Comparison of ENCODE assay signal across 14 cellular contexts in the genomic region with DNA sequence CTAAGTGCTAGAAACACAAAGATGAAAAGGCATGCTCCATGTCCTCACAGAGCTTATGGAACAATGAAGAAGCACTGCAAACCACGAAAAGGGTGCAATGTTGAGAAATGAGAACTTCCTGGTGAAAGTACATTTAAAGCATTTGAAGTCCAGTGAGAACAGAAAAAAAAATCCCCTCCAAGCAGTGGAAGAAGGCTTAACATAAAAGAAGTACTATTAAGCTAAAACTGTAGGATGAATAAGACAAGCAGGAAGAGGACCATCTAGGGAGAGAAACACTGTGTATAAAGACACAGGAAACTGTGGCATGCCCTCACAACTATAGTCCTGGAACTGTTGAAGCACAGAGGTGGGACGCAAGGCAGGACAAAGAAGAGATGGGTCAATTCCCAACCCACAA. TPM values are rescaled to one million over a fixed set of nuclear protein-coding genes. Genes with fewer than 3 reads are reported as not detected.
DNase-seq lines count a peak whose midpoint lies in the region; ATAC-seq and TF ChIP-seq lines count a peak whose summit lies in the region.
"Had no signal": no experiment of that assay in that cellular context is flagged by ENCODE, and none has a peak within 500 bp of the region (broad histone marks: within the 10 kb centered on the region; RNA-seq: fewer than 3 reads in every experiment).

No MANE protein-coding gene starts in this region.

- no peaks in the 10 kb centered on the region for H3K27me3 Mint-ChIP-seq in activated CD4-positive, alpha-beta T cell treated with anti-CD3 and anti-CD28 coated beads for 36 hours

- TF ChIP-seq CTCF in Panc1 (IDR thresholded peaks at IDR 0.05) (no peak), gastroesophageal sphincter (IDR thresholded peaks at IDR 0.05) (no peak), thoracic aorta (IDR thresholded peaks at IDR 0.05) (no peak), Peyer's patch (IDR thresholded peaks at IDR 0.05) (no peak), prostate gland (IDR thresholded peaks at IDR 0.05) (no peak)

- DNase-seq in activated CD4-positive, alpha-beta T cell treated with anti-CD3 and anti-CD28 coated beads for 36 hours: no peak
- no peak for DNase-seq in activated CD4-positive, alpha-beta T cell treated with anti-CD3 and anti-CD28 coated beads for 48 hours
- no peak for DNase-seq in Panc1 (ENCODE audit: low read depth, low spot score)
- DNase-seq in thoracic aorta (ENCODE audit: low spot score): no peak
- no peak for DNase-seq in Peyer's patch
- no peak for DNase-seq in prostate gland (ENCODE audit: low spot score)
- DNase-seq: activated CD8-positive, alpha-beta memory T cell treated with anti-CD3 and anti-CD28 coated beads, Interleukin-2, amount 50 U/mL, for 4 hours; amygdala; DMS79 treated with DMSO at 0.1 percent for 48 hours; midbrain; thyroid gland had no signal

- H3K36me3 ChIP-seq in Panc1 (ENCODE audit: control insufficient read depth, insufficient read depth, low read length): no peaks in the 10 kb centered on the region
- H3K36me3 ChIP-seq in gastroesophageal sphincter: no peaks in the 10 kb centered on the region
- no peaks in the 10 kb centered on the region for H3K36me3 ChIP-seq in thoracic aorta
- H3K36me3 ChIP-seq in Peyer's patch: no peaks in the 10 kb centered on the region
- no peaks in the 10 kb centered on the region for H3K36me3 ChIP-seq in prostate gland
- H3K36me3 ChIP-seq: thyroid gland had no signal

- no peak overlapping the region for H3K27ac Mint-ChIP-seq in activated CD4-positive, alpha-beta T cell treated with anti-CD3 and anti-CD28 coated beads for 36 hours

- peaks cover 4% of the 10 kb centered on the region for H3K36me3 Mint-ChIP-seq in activated CD4-positive, alpha-beta T cell treated with anti-CD3 and anti-CD28 coated beads for 36 hours (ENCODE audit: low read depth)

- no TSS peak for BruUV-seq in Panc1 (replicated peaks; lab: Mats Ljungman, UMichigan)

- peaks cover 62% of the 10 kb centered on the region for H3K4me1 ChIP-seq in Panc1 (ENCODE audit: control insufficient read depth, insufficient read depth, low read length)
- H3K4me1 ChIP-seq in gastroesophageal sphincter: peaks cover 9 to 90% (median 40%) of the 10 kb centered on the region in 3 donors
- peaks cover 60 to 94% of the 10 kb centered on the region in 2 donors for H3K4me1 ChIP-seq in thoracic aorta (ENCODE audit: control insufficient read depth in 1 of 2, low read depth in 2 of 2)
- peaks cover 0 to 17% (median 6%) of the 10 kb centered on the region in 4 donors for H3K4me1 ChIP-seq in Peyer's patch
- H3K4me1 ChIP-seq in prostate gland (replicated peaks): no peaks in the 10 kb centered on the region

- WGBS in gastroesophageal sphincter (ENCODE audit: low coverage in 1 of 2), 2 donors: 72 to 81% methylated on average over 2 of the region's 2 CpGs
- WGBS in prostate gland: 77% methylated on average over 2 of the region's 2 CpGs

- peaks cover 3% of the 10 kb centered on the region for H3K9me3 Mint-ChIP-seq in activated CD4-positive, alpha-beta T cell treated with anti-CD3 and anti-CD28 coated beads for 36 hours (ENCODE audit: low read depth)

- CTCF ChIA-PET in activated CD4-positive, alpha-beta T cell treated with anti-CD3 and anti-CD28 coated beads for 36 hours (lab: Charles Lee): interaction anchor here (0.9 to 1.6 kb wide), 3 partner anchors 9 to 32 kb away, joined by 3 to 4 read pairs (median 4); no protein-coding TSS in a partner anchor
- CTCF ChIA-PET in Panc1 (lab: Charles Lee): no interaction called here

- POLR2A ChIA-PET in activated CD4-positive, alpha-beta T cell treated with anti-CD3 and anti-CD28 coated beads for 36 hours (lab: Charles Lee): interaction anchor here (0.6 to 2.6 kb wide), 3 partner anchors 10 to 708 kb away, joined by 3 to 22 read pairs (median 4); a partner anchor contains a TSS
- POLR2A ChIA-PET in Panc1 (lab: Charles Lee): no interaction called here

- peak overlapping the region; percentile 20; the same call in 1 of the 2 replicates for H3K27ac ChIP-seq in Panc1 (ENCODE audit: low read length)
- peak overlapping the region; percentile 56 to 77 (median 65) for H3K27ac ChIP-seq in gastroesophageal sphincter
- peak overlapping the region in 1 of 2 donors; percentile 58 for H3K27ac ChIP-seq in thoracic aorta
- no peak overlapping the region for H3K27ac ChIP-seq in Peyer's patch
- no peak overlapping the region for H3K27ac ChIP-seq in prostate gland
- H3K27ac ChIP-seq: A549 had no signal

- peaks cover 30% of the 10 kb centered on the region for H3K4me1 Mint-ChIP-seq in activated CD4-positive, alpha-beta T cell treated with anti-CD3 and anti-CD28 coated beads for 36 hours

- intact Hi-C loops in activated CD4-positive, alpha-beta T cell treated with anti-CD3 and anti-CD28 coated beads for 36 hours (cut with DNase I, micrococcal nuclease): loop anchor here (2.0 to 10.0 kb wide), 3 partner anchors 109 to 1181 kb away; a partner anchor contains a TSS
- intact Hi-C loops in Panc1 (cut with micrococcal nuclease; ENCODE audit: unreplicated experiment): no loop called here
- intact Hi-C loops in prostate gland (cut with DNase I): loop anchor here (5.0 kb wide), 1 partner anchor 118 kb away; no protein-coding TSS in a partner anchor

- TF ChIP-seq POLR2A in gastroesophageal sphincter (IDR thresholded peaks at IDR 0.05) (no peak), Peyer's patch (IDR thresholded peaks at IDR 0.05) (no peak), prostate gland (IDR thresholded peaks at IDR 0.05) (no peak)

- in situ Hi-C loops in Panc1 (cut with HindIII; ENCODE audit: low pct_unique_long_range_greater_than_20kb, low sequenced_read_pairs): no loop called here

- H3K4me3 ChIP-seq in Panc1 (ENCODE audit: low read depth in 2 of 2, low read length in 2 of 2): no peak overlapping the region
- no peak overlapping the region for H3K4me3 ChIP-seq in gastroesophageal sphincter
- peak overlapping the region; percentile 32 for H3K4me3 ChIP-seq in thoracic aorta
- no peak overlapping the region for H3K4me3 ChIP-seq in Peyer's patch
- H3K4me3 ChIP-seq in prostate gland: no peak overlapping the region
- H3K4me3 ChIP-seq: A549, thyroid gland had no signal

- no peaks in the 10 kb centered on the region for H3K27me3 ChIP-seq in Panc1 (ENCODE audit: control insufficient read depth, insufficient read depth, low read length)
- H3K27me3 ChIP-seq in gastroesophageal sphincter: no peaks in the 10 kb centered on the region
- no peaks in the 10 kb centered on the region for H3K27me3 ChIP-seq in thoracic aorta (replicated peaks; ENCODE audit: insufficient read depth)
- no peaks in the 10 kb centered on the region for H3K27me3 ChIP-seq in Peyer's patch
- no peaks in the 10 kb centered on the region for H3K27me3 ChIP-seq in prostate gland (replicated peaks; ENCODE audit: insufficient read depth)
- H3K27me3 ChIP-seq: thyroid gland had no signal

- ATAC-seq in activated CD4-positive, alpha-beta T cell treated with anti-CD3 and anti-CD28 coated beads for 36 hours: peak; percentile 8
- ATAC-seq in Panc1 (no peak), gastroesophageal sphincter (no peak), thoracic aorta (ENCODE audit: insufficient number of reproducible peaks, low FRiP score, low read depth) (no peak), HG02798 (IDR thresholded peaks at IDR 0.05; ENCODE audit: poor library complexity, unreplicated experiment) (no peak)
- ATAC-seq: A549 had no signal

- no peak overlapping the region for H3K4me3 Mint-ChIP-seq in activated CD4-positive, alpha-beta T cell treated with anti-CD3 and anti-CD28 coated beads for 36 hours

- H3K9me3 ChIP-seq in Panc1 (ENCODE audit: control insufficient read depth, insufficient read depth, low read depth, low read length) (no peaks in the 10 kb centered on the region), gastroesophageal sphincter (no peaks in the 10 kb centered on the region), thoracic aorta (no peaks in the 10 kb centered on the region), Peyer's patch (no peaks in the 10 kb centered on the region), prostate gland (no peaks in the 10 kb centered on the region)
- H3K9me3 ChIP-seq: A549, thyroid gland had no signal

- TF ChIP-seq EP300 in gastroesophageal sphincter (IDR thresholded peaks at IDR 0.05): no peak

RNA-seq across cellular contexts. Expression of a gene that starts 10.0 kb away (rescaled TPM):
- 10 to 100 TPM; 46.6 to 56.2 TPM for total RNA-seq in activated CD4-positive, alpha-beta T cell treated with anti-CD3 and anti-CD28 coated beads for 36 hours
- total RNA-seq in Panc1 (2021; ENCODE audit: unreplicated experiment) (51.4 TPM), gastroesophageal sphincter (10 to 100 TPM; 30.0 to 85.3 (median 52.3) TPM), thoracic aorta (10 to 100 TPM; 63.1 to 88.9 TPM), Peyer's patch (100 to 1,000 TPM in 1 of 4 donors, 10 to 100 TPM in 3; 31.7 to 196 (median 58.2) TPM), prostate gland (100 to 1,000 TPM in 1 of 2 donors, 10 to 100 TPM in 1; 28.0 to 103 TPM)
- 24.4 TPM for polyA plus RNA-seq in Panc1 (2012; ENCODE audit: insufficient read length)

Comparison
In these comparisons a context has a peak if more than half of its experiments do, and no peak if none do; other contexts are left out.
1. H3K27ac ChIP-seq: peak in Panc1 (single experiment) and gastroesophageal sphincter (4 of 4); none in Peyer's patch (0 of 4) and prostate gland (0 of 2).